In genomic region chr14:25233613-25234012, GRCh38 we compare ENCODE assay signal across 27 cellular contexts.
"Had no signal": no experiment of that assay in that cellular context is flagged by ENCODE, and none has a peak within 500 bp of the region (broad histone marks: within the 10 kb centered on the region; RNA-seq: fewer than 3 reads in every experiment).

No MANE protein-coding gene starts in this region.

- H3K4me3 ChIP-seq: ascending aorta, cardiac muscle cell, coronary artery, dorsolateral prefrontal cortex, gastroesophageal sphincter, hepatocyte, neural progenitor cell, thyroid gland, upper lobe of left lung, vagina had no signal

- H3K9ac ChIP-seq: neural progenitor cell had no signal

- DNase-seq: activated CD4-positive, alpha-beta T cell treated with anti-CD3 and anti-CD28 coated beads for 4 hours; activated CD4-positive, alpha-beta T cell treated with anti-CD3 and anti-CD28 coated beads, Interleukin-2, amount 50 U/mL, for 4 hours; activated effector memory CD4-positive, alpha-beta T cell treated with Interleukin-2 at 50 U/mL for 16 hours; activated naive CD4-positive, alpha-beta T cell treated with Interleukin-2 at 50 U/mL for 16 hours; dorsolateral prefrontal cortex; effector memory CD8-positive, alpha-beta T cell; islet precursor cell; midbrain; natural killer cell; occipital lobe; right cardiac atrium; stimulated activated CD4-positive, alpha-beta T cell treated with anti-CD3 and anti-CD28 coated beads, Interleukin-12 subunit alpha, Interleukin-12 subunit beta, amount 100 ng/mL, for 4 hours; stimulated activated CD4-positive, alpha-beta T cell treated with anti-CD3 and anti-CD28 coated beads, Interleukin-4, amount 100 ng/mL, for 1 hour; stimulated activated naive CD8-positive, alpha-beta T cell treated with anti-CD3 and anti-CD28 coated beads, Interleukin-15, amount 100 ng/mL, for 72 hours; substantia nigra; T-helper 9 cell; thyroid gland; upper lobe of left lung had no signal

- H3K36me3 ChIP-seq: ascending aorta, cardiac muscle cell, gastroesophageal sphincter, neural progenitor cell, thyroid gland, upper lobe of left lung, vagina had no signal

- H3K4me2 ChIP-seq: hepatocyte, neural progenitor cell had no signal

- H3K27me3 ChIP-seq: ascending aorta, cardiac muscle cell, hepatocyte, neural progenitor cell, thyroid gland, upper lobe of left lung, vagina had no signal

- ATAC-seq: effector memory CD8-positive, alpha-beta T cell; gastroesophageal sphincter; natural killer cell; right cardiac atrium; stimulated activated naive CD8-positive, alpha-beta T cell treated with anti-CD3 and anti-CD28 coated beads, Interleukin-15, amount 100 ng/mL, for 72 hours had no signal

- H3K4me1 ChIP-seq: ascending aorta, gastroesophageal sphincter, neural progenitor cell, thyroid gland, upper lobe of left lung, vagina had no signal

- H3K9me3 ChIP-seq: ascending aorta, gastroesophageal sphincter, thyroid gland, upper lobe of left lung, vagina had no signal

- H3K79me2 ChIP-seq: hepatocyte had no signal

- H2AFZ ChIP-seq: hepatocyte, neural progenitor cell had no signal

- FAIRE-seq: TTC549 had no signal

- H3K27ac ChIP-seq: ascending aorta, cardiac muscle cell, coronary artery, dorsolateral prefrontal cortex, gastroesophageal sphincter, hepatocyte, neural progenitor cell, thyroid gland, upper lobe of left lung, vagina, VCaP had no signal
